ENCODE assay signal across 16 cellular contexts in the genomic region with DNA sequence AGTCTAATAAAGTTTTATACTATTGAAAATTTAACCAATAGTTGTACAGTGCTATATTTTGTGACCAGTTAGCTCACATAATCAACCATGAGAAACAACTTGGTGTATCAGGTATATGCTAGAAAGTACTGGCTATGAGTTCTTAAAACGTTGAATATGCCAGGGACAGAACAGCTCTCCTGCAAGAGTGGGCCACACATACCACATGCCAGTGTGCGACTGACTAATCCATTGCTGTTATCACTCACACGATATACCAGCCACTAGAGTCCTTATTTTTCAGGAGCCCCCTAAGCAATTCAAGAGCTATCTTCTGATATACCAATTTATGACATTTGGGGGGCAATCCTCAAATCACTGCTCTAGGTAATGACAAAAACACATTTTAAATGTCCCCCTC.
"Had no signal": no experiment of that assay in that cellular context is flagged by ENCODE, and none has a peak within 500 bp of the region (broad histone marks: within the 10 kb centered on the region; RNA-seq: fewer than 3 reads in every experiment).

No MANE protein-coding gene starts in this region.

- H3K36me3 ChIP-seq: left lung had no signal

- H3K9me3 ChIP-seq: left lung had no signal

- H3K27ac Mint-ChIP-seq: immature natural killer cell, naive B cell, nephron, type B pancreatic cell had no signal

- H2AFZ ChIP-seq: parathyroid adenoma had no signal

- DNase-seq: dorsolateral prefrontal cortex; effector CD8-positive, alpha-beta T cell; immature natural killer cell; left lung; mesenchymal stem cell; naive B cell; occipital lobe; small intestine; stimulated activated CD4-positive, alpha-beta T cell treated with anti-CD3 and anti-CD28 coated beads, Interleukin-12 subunit alpha, Interleukin-12 subunit beta, amount 100 ng/mL, for 4 hours; stimulated activated naive CD4-positive, alpha-beta T cell treated with Interleukin-2 at 50 U/mL for 16 hours had no signal

- H3K4me1 ChIP-seq: left lung had no signal

- H3K9ac ChIP-seq: parathyroid adenoma had no signal

- H3K4me3 Mint-ChIP-seq: immature natural killer cell, naive B cell, nephron, type B pancreatic cell had no signal

- H3K9me3 Mint-ChIP-seq: immature natural killer cell, naive B cell, nephron, type B pancreatic cell had no signal

- H3K27ac ChIP-seq: coronary artery, dorsolateral prefrontal cortex, left lung, parathyroid adenoma had no signal

- H3K36me3 Mint-ChIP-seq: immature natural killer cell, naive B cell had no signal

- H3K27me3 Mint-ChIP-seq: type B pancreatic cell had no signal

- H3K79me2 ChIP-seq: parathyroid adenoma had no signal

- ATAC-seq: esophagus mucosa, left lung had no signal

- H3K4me1 Mint-ChIP-seq: immature natural killer cell, naive B cell had no signal

- H3K4me3 ChIP-seq: coronary artery, dorsolateral prefrontal cortex, left lung, lung had no signal
